ENCODE assay signal across 26 cellular contexts in the genomic region with DNA sequence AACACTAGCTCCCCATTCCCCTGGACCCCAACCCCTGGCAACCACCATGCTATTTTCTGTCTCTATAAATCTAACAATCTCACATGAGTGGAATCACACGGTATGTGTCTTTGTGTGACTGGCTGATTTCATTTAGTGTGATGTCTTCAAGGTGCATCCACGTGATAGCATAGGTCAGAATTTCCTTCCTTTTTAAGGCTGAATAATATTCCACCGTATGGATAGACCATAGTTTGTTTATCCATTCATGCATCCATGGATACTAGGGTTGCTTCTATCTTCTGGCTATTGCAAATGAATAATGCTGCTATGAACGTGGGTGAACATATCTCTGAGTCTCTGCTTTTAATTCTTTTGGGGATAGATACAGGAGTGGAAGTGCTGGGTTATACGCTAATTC. TPM values are rescaled to one million over a fixed set of nuclear protein-coding genes. Genes with fewer than 3 reads are reported as not detected.
"Had no signal": no experiment of that assay in that cellular context is flagged by ENCODE, and none has a peak within 500 bp of the region (broad histone marks: within the 10 kb centered on the region; RNA-seq: fewer than 3 reads in every experiment).

No MANE protein-coding gene starts in this region.

- H3K4me1 Mint-ChIP-seq: immature natural killer cell had no signal

- H3K4me1 ChIP-seq: prostate gland had no signal

- ATAC-seq: activated T-cell treated with anti-CD3 and anti-CD28 coated beads, Interleukin-2, amount 50 U/mL, for 4 hours; left lobe of liver; lower lobe of right lung; T-cell; WTC11 had no signal

- H3K36me3 ChIP-seq: lower lobe of right lung, neutrophil, ovary, prostate gland, thoracic aorta, upper lobe of left lung had no signal

- H3K27me3 ChIP-seq: ovary, upper lobe of left lung had no signal

- H3K36me3 Mint-ChIP-seq: activated naive CD4-positive, alpha-beta T cell treated with anti-CD3 and anti-CD28 coated beads, Interleukin-2, amount 50 U/mL, for 72 hours; immature natural killer cell; naive B cell; T-cell; WTC11 had no signal

- H3K4me3 ChIP-seq: lower lobe of right lung, ovary, prostate gland, thoracic aorta, upper lobe of left lung had no signal

- H3K4me3 Mint-ChIP-seq: activated T-cell treated with anti-CD3 and anti-CD28 coated beads, Interleukin-2, amount 50 U/mL, for 4 hours; immature natural killer cell; WTC11 had no signal

- H3K27ac Mint-ChIP-seq: activated naive CD4-positive, alpha-beta T cell treated with anti-CD3 and anti-CD28 coated beads, Interleukin-2, amount 50 U/mL, for 72 hours; immature natural killer cell; WTC11 had no signal

- H3K27ac ChIP-seq: lower lobe of right lung, neutrophil, ovary, prostate gland, thoracic aorta, upper lobe of left lung had no signal

- H3K9me3 ChIP-seq: lower lobe of right lung, neutrophil, ovary, prostate gland, thoracic aorta, upper lobe of left lung had no signal

- DNase-seq: activated CD8-positive, alpha-beta memory T cell treated with anti-CD3 and anti-CD28 coated beads for 24 hours; activated CD8-positive, alpha-beta memory T cell treated with anti-CD3 and anti-CD28 coated beads, Interleukin-2, amount 50 U/mL, for 4 hours; activated T-cell treated with anti-CD3 and anti-CD28 coated beads, Interleukin-2, amount 50 U/mL, for 4 hours; central memory CD4-positive, alpha-beta T cell; effector memory CD4-positive, alpha-beta T cell; foreskin melanocyte; immature natural killer cell; lower lobe of right lung; mesendoderm; naive B cell; ovary; stimulated activated CD4-positive, alpha-beta T cell treated with anti-CD3 and anti-CD28 coated beads, Interleukin-4, amount 100 ng/mL, for 24 hours; stimulated activated naive CD4-positive, alpha-beta T cell treated with Interleukin-2 at 50 U/mL for 16 hours; T-cell; T1000; upper lobe of left lung had no signal

- H3K9me3 Mint-ChIP-seq: activated naive CD4-positive, alpha-beta T cell treated with anti-CD3 and anti-CD28 coated beads, Interleukin-2, amount 50 U/mL, for 72 hours; activated T-cell treated with anti-CD3 and anti-CD28 coated beads, Interleukin-2, amount 50 U/mL, for 4 hours; immature natural killer cell; T-cell; WTC11 had no signal

RNA-seq across cellular contexts. Expression of a gene that starts 43.9 kb away (rescaled TPM):
- total RNA-seq: activated naive CD4-positive, alpha-beta T cell treated with anti-CD3 and anti-CD28 coated beads, Interleukin-2, amount 50 U/mL, for 72 hours; activated T-cell treated with anti-CD3 and anti-CD28 coated beads, Interleukin-2, amount 50 U/mL, for 4 hours; astrocyte; kidney epithelial cell; left lobe of liver; lower lobe of right lung; mucosa of gallbladder; ovary; prostate gland; T-cell; thoracic aorta; upper lobe of left lung had no signal
- polyA plus RNA-seq: esophagus, immature natural killer cell had no signal
